Comparison of ENCODE assay signal across 23 cellular contexts in genomic region chr5:152529456-152529855, GRCh38.
A peak's percentile ranks its signal among the peaks of the same experiment; 100 is the strongest.
DNase-seq lines count a peak whose midpoint lies in the region; ATAC-seq, FAIRE-seq and TF ChIP-seq lines count a peak whose summit lies in the region.
"Had no signal": no experiment of that assay in that cellular context is flagged by ENCODE, and none has a peak within 500 bp of the region (broad histone marks: within the 10 kb centered on the region; RNA-seq: fewer than 3 reads in every experiment).

No MANE protein-coding gene starts in this region.

- no peak for TF ChIP-seq EP300 in H1 (IDR thresholded peaks at IDR 0.05; ENCODE audit: borderline replicate concordance in 1 of 2, low read depth in 2 of 2, low read length in 2 of 2)
- TF ChIP-seq EP300 in gastroesophageal sphincter (IDR thresholded peaks at IDR 0.05) = no peak

- no peak overlapping the region for H3K4ac ChIP-seq in H9 (ENCODE audit: low read depth, low read length)
- no peak overlapping the region for H3K4ac ChIP-seq in H1 (replicated peaks; ENCODE audit: insufficient read length, low read depth, low read length)

- H4K20me1 ChIP-seq in H9 (ENCODE audit: control insufficient read depth, insufficient read depth, insufficient read length) (no peaks in the 10 kb centered on the region), H1 (replicated peaks in 1 of 2; ENCODE audit: control insufficient read depth in 1 of 2, insufficient read depth in 2 of 2, low read length in 2 of 2) (no peaks in the 10 kb centered on the region)

- peak overlapping the region in 2 of 3 experiments; percentile 2 to 6; a peak in 1 of 7 replicates for H3K27ac Mint-ChIP-seq in H9

- H3T11ph ChIP-seq in H9 (ENCODE audit: low read length) = no peak overlapping the region

- H3K36me3 Mint-ChIP-seq in H9 (ENCODE audit: insufficient read depth in 1 of 3, low read depth in 3 of 3) = no peaks in the 10 kb centered on the region
- H3K36me3 Mint-ChIP-seq: CD4-positive, CD25-positive, alpha-beta regulatory T cell had no signal

- H3K9me3 ChIP-seq in H9 (ENCODE audit: control insufficient read depth, low read depth, low read length) = no peaks in the 10 kb centered on the region
- H3K9me3 ChIP-seq in H1 (ENCODE audit: insufficient read depth in 2 of 2, low read depth in 1 of 2, low read length in 1 of 2) = no peaks in the 10 kb centered on the region
- no peaks in the 10 kb centered on the region for H3K9me3 ChIP-seq in gastroesophageal sphincter
- H3K9me3 ChIP-seq: SJCRH30 had no signal

- H3K4me3 ChIP-seq in H1 (ENCODE audit: extremely low read depth in 1 of 4, insufficient read depth in 2 of 4, low read depth in 3 of 4, low read length in 4 of 4) (no peak overlapping the region), gastroesophageal sphincter (no peak overlapping the region)
- H3K4me3 ChIP-seq: GM23248, SJCRH30 had no signal

- POLR2A ChIA-PET in H1 (lab: Charles Lee; ENCODE audit: partially characterized antibody) = no interaction called here

- no peak overlapping the region for H4K8ac ChIP-seq in H9 (replicated peaks; ENCODE audit: insufficient read length, low read depth, low read length)
- no peak overlapping the region for H4K8ac ChIP-seq in H1 (ENCODE audit: extremely low read depth, insufficient read depth, low read length)

- H2BK5ac ChIP-seq in H9 (ENCODE audit: insufficient read length, low read length) (no peak overlapping the region), H1 (ENCODE audit: low read depth, low read length) (0 out of 2 replicates have a peak overlapping the region, but pooled peaks have one; percentile 44)

- H3K23ac ChIP-seq in H9 (ENCODE audit: insufficient read length, low read depth, low read length) = no peak overlapping the region
- no peak overlapping the region for H3K23ac ChIP-seq in H1 (ENCODE audit: insufficient read length)

- H3K23me2 ChIP-seq in H9 (ENCODE audit: insufficient read length, low read depth, low read length, poor library complexity, severe bottlenecking) = no peaks in the 10 kb centered on the region
- H3K23me2 ChIP-seq in H1 (ENCODE audit: low read depth, low read length) = no peaks in the 10 kb centered on the region

- H3K4me1 ChIP-seq in H9 (ENCODE audit: insufficient read depth, low read length) (peaks cover 5% of the 10 kb centered on the region; the same call in 1 of the 2 replicates), H1 (replicated peaks in 1 of 4; ENCODE audit: control insufficient read depth in 3 of 4, insufficient read depth in 4 of 4, low read length in 3 of 4) (peaks cover 0 to 16% (median 4%) of the 10 kb centered on the region in 4 experiments; a peak in 5 of 7 replicates), gastroesophageal sphincter (peaks cover 0 to 4% (median 0%) of the 10 kb centered on the region in 3 donors)
- H3K4me1 ChIP-seq: SJCRH30 had no signal

- no peak for FAIRE-seq in H1 (lab: Jason Lieb, UNC)
- FAIRE-seq: GM12891, HTR-8/SVneo, RCC 7860 had no signal

- H3K27me3 ChIP-seq in H9 (ENCODE audit: insufficient read depth, low read length) (no peaks in the 10 kb centered on the region), H1 (replicated peaks in 1 of 4; ENCODE audit: control insufficient read depth in 3 of 4, extremely low read depth in 1 of 4, insufficient read depth in 3 of 4, low read length in 3 of 4) (no peaks in the 10 kb centered on the region), gastroesophageal sphincter (no peaks in the 10 kb centered on the region)

- H3K27ac ChIP-seq in H9 (ENCODE audit: insufficient read length, low read depth, low read length) (no peak overlapping the region), H1 (ENCODE audit: low read depth, low read length) (no peak overlapping the region), gastroesophageal sphincter (no peak overlapping the region)
- H3K27ac ChIP-seq: GM23248, KMS-11, SJCRH30 had no signal

- ATAC-seq in GM18861 (IDR thresholded peaks at IDR 0.05; ENCODE audit: unreplicated experiment) (no peak), gastroesophageal sphincter (no peak)
- ATAC-seq: HCT116 had no signal

- H2AK5ac ChIP-seq in H9 (ENCODE audit: insufficient read length, low read length) = no peak overlapping the region
- no peak overlapping the region for H2AK5ac ChIP-seq in H1 (ENCODE audit: low read depth, low read length)

- H3K27me3 Mint-ChIP-seq in H9 (ENCODE audit: low read depth) = no peaks in the 10 kb centered on the region; the same call in none of the 2 replicates

- H2AFZ ChIP-seq in H9 (ENCODE audit: low read length) (no peak overlapping the region), H1 (ENCODE audit: low read length) (peak overlapping the region; percentile 86; the same call in 1 of the 2 replicates)
- H2AFZ ChIP-seq: GM23248 had no signal

- H3K4me2 ChIP-seq in H9 (ENCODE audit: insufficient read depth, insufficient read length, low read length) (peak overlapping the region; percentile 17), H1 (ENCODE audit: insufficient read depth in 1 of 2, low read depth in 2 of 2, low read length in 2 of 2) (peak overlapping the region; percentile 43 to 45; a peak in 3 of 4 replicates)
- H3K4me2 ChIP-seq: KMS-11 had no signal

- H3K79me1 ChIP-seq in H9 (ENCODE audit: insufficient read depth, low read depth, low read length, poor library complexity, severe bottlenecking) (no peaks in the 10 kb centered on the region), H1 (ENCODE audit: low read depth, low read length) (no peaks in the 10 kb centered on the region)

- H3K4me1 Mint-ChIP-seq in H9 = peaks cover 22 to 23% of the 10 kb centered on the region in 2 experiments

- DNase-seq in H9 = peak; percentile 74
- peak in 1 of 2 experiments; percentile 43 for DNase-seq in H1 (ENCODE audit: low read depth in 1 of 2, low spot score in 2 of 2)
- peak; percentile 71 for DNase-seq in islet precursor cell
- peak; percentile 7 for DNase-seq in renal cortical epithelial cell (ENCODE audit: low read depth)
- no peak for DNase-seq in DMS53 treated with DMSO at 0.1 percent for 48 hours (lab: John Stamatoyannopoulos, UW; ENCODE audit: unreplicated experiment)
- DNase-seq: CD4-positive, CD25-positive, alpha-beta regulatory T cell; DMS79 treated with DMSO at 0.1 percent for 48 hours; GM23248; IMR-90; NCI-H1105; NCI-H2029 treated with DMSO at 0.1 percent for 48 hours; NCI-H345; NCI-H524; NCI-H82; OCI-M1; SJCRH30 had no signal

- no peak overlapping the region for H4K91ac ChIP-seq in H9 (ENCODE audit: insufficient read length, low read depth, low read length)
- no peak overlapping the region for H4K91ac ChIP-seq in H1 (replicated peaks; ENCODE audit: insufficient read length, low read length)

- no peak for TF ChIP-seq RAD21 in H1 (IDR thresholded peaks at IDR 0.05 in 1 of 2, conservative IDR thresholded peaks at IDR 0.05 in 1 of 2; ENCODE audit: low read depth in 2 of 2, low read length in 2 of 2)

- H2BK120ac ChIP-seq in H9 (ENCODE audit: low read depth, low read length, poor library complexity, severe bottlenecking) (no peak overlapping the region), H1 (replicated peaks; ENCODE audit: low read depth, low read length) (no peak overlapping the region)

- H2BK15ac ChIP-seq in H9 (ENCODE audit: low read depth, low read length) (no peak overlapping the region), H1 (ENCODE audit: low read length) (no peak overlapping the region; the same call in 1 of the 2 replicates)

- H3K56ac ChIP-seq in H9 (ENCODE audit: insufficient read length, low read depth, low read length) (no peak overlapping the region), H1 (replicated peaks; ENCODE audit: insufficient read length, low read depth, low read length) (no peak overlapping the region)

- no peaks in the 10 kb centered on the region for H3K79me2 ChIP-seq in H9 (ENCODE audit: insufficient read depth, low read length)
- no peaks in the 10 kb centered on the region for H3K79me2 ChIP-seq in H1 (ENCODE audit: control insufficient read depth in 1 of 2, insufficient read depth in 2 of 2, low read length in 2 of 2)

- H2BK12ac ChIP-seq in H9 (ENCODE audit: insufficient read length, low read depth, low read length) (no peak overlapping the region), H1 (ENCODE audit: low read depth, low read length) (no peak overlapping the region; the same call in 1 of the 2 replicates)

- no peaks in the 10 kb centered on the region for H3K9me3 Mint-ChIP-seq in H9

- H3K9ac ChIP-seq in H9 (ENCODE audit: extremely low read depth, insufficient read length, low read length) (no peak overlapping the region), H1 (replicated peaks in 1 of 4; ENCODE audit: extremely low read depth in 1 of 4, low read depth in 3 of 4, low read length in 3 of 4) (no peak overlapping the region)
- H3K9ac ChIP-seq: GM23248, KMS-11 had no signal

- H3K4me3 Mint-ChIP-seq in H9 = no peak overlapping the region
- H3K4me3 Mint-ChIP-seq: CD4-positive, CD25-positive, alpha-beta regulatory T cell had no signal

- H3K14ac ChIP-seq in H9 (ENCODE audit: insufficient read depth, low read length) (no peak overlapping the region), H1 (ENCODE audit: insufficient read length) (no peak overlapping the region)

- CTCF ChIA-PET in H1 (lab: Charles Lee; ENCODE audit: partially characterized antibody) = interaction anchor here (1.2 to 3.4 kb wide), 3 partner anchors 16 to 1436 kb away, joined by 5 to 13 read pairs (median 8); no protein-coding TSS in a partner anchor

- H3K36me3 ChIP-seq in H1 (ENCODE audit: control insufficient read depth in 2 of 4, insufficient read depth in 4 of 4, low read length in 3 of 4) (no peaks in the 10 kb centered on the region), gastroesophageal sphincter (no peaks in the 10 kb centered on the region)
- H3K36me3 ChIP-seq: SJCRH30 had no signal

- H3K18ac ChIP-seq in H9 (ENCODE audit: insufficient read length, low read depth, low read length) = no peak overlapping the region
- H3K18ac ChIP-seq in H1 (ENCODE audit: extremely low read depth, low read length) = no peak overlapping the region

- TF ChIP-seq POLR2A in H1 (IDR thresholded peaks at IDR 0.05; ENCODE audit: control extremely low read depth in 1 of 2, low read depth in 2 of 2, low read length in 2 of 2) (no peak), gastroesophageal sphincter (IDR thresholded peaks at IDR 0.05) (no peak)

- TF ChIP-seq CTCF in H9 (conservative IDR thresholded peaks at IDR 0.05) = no peak
- TF ChIP-seq CTCF in H1 (IDR thresholded peaks at IDR 0.05; ENCODE audit: control extremely low read depth in 1 of 3, insufficient read depth in 1 of 3, low read depth in 1 of 3, low read length in 3 of 3) = no peak
- no peak for TF ChIP-seq CTCF in gastroesophageal sphincter (IDR thresholded peaks at IDR 0.05)

- H4K5ac ChIP-seq in H9 (ENCODE audit: insufficient read length, low read depth, low read length) = no peak overlapping the region
- H4K5ac ChIP-seq in H1 (ENCODE audit: insufficient read length, low read depth, low read length) = no peak overlapping the region

- no peak overlapping the region for H2BK20ac ChIP-seq in H9 (ENCODE audit: low read depth, low read length, poor library complexity, severe bottlenecking)
- peak overlapping the region; percentile 84 for H2BK20ac ChIP-seq in H1 (ENCODE audit: low read length)

TF ChIP-seq in H1, 55 proteins besides CTCF, POLR2A, EP300 and RAD21 (continues in another document):
- TF ChIP-seq MAX (IDR thresholded peaks at IDR 0.05) (no peak), CBX8 (IDR thresholded peaks at IDR 0.05; ENCODE audit: borderline replicate concordance, low read depth, low read length) (no peak), YY1 (IDR thresholded peaks at IDR 0.05; ENCODE audit: low read depth, low read length) (no peak)
